9 cellular contexts compared by ENCODE assay signal in genomic region chr3:135458539-135458938, GRCh38.
"Had no signal": no experiment of that assay in that cellular context is flagged by ENCODE, and none has a peak within 500 bp of the region (broad histone marks: within the 10 kb centered on the region; RNA-seq: fewer than 3 reads in every experiment).

No MANE protein-coding gene starts in this region.

- H3K36me3 ChIP-seq: HAP-1 had no signal

- H3K9me3 Mint-ChIP-seq: HFFc6 had no signal

- H3K4me3 ChIP-seq: GM23248, HAP-1 had no signal

- H3K27ac ChIP-seq: GM23248, HL-60 had no signal

- DNase-seq: GM23248, GOT3, H7, HFFc6, KG1 had no signal

- H3K4me1 ChIP-seq: HAP-1 had no signal

- H2AFZ ChIP-seq: GM23248 had no signal

- H3K36me3 Mint-ChIP-seq: IgD-negative memory B cell had no signal

- H3K27ac Mint-ChIP-seq: HFFc6, IgD-negative memory B cell had no signal

- H3K9ac ChIP-seq: GM23248 had no signal

- H3K27me3 Mint-ChIP-seq: IgD-negative memory B cell had no signal

- H3K4me3 Mint-ChIP-seq: HFFc6 had no signal

- H3K9me3 ChIP-seq: HAP-1 had no signal

- ATAC-seq: HCT116 had no signal
